In genomic region chr3:152051501-152052404, GRCh38 we compare ENCODE assay signal across 10 cellular contexts.
DNase-seq lines count a peak whose midpoint lies in the region; ATAC-seq, FAIRE-seq and TF ChIP-seq lines count a peak whose summit lies in the region.
"Had no signal": no experiment of that assay in that cellular context is flagged by ENCODE, and none has a peak within 500 bp of the region (broad histone marks: within the 10 kb centered on the region; RNA-seq: fewer than 3 reads in every experiment).

No MANE protein-coding gene starts in this region.

- FAIRE-seq in GM19239 (lab: Jason Lieb, UNC) (peak; percentile 44), endometrium (lab: Jason Lieb, UNC) (peak; percentile 66)

- peaks cover 4% of the 10 kb centered on the region for H3K4me1 ChIP-seq in left ventricle myocardium inferior
- H3K4me1 ChIP-seq: BLaER1 had no signal

- peak; percentile 41 for DNase-seq in AG08395 (ENCODE audit: low spot score)
- no peak for DNase-seq in GM19239 (ENCODE audit: insufficient read length, low spot score)
- DNase-seq in cortex of kidney (lab: John Stamatoyannopoulos, UW): no peak
- no peak for DNase-seq in dorsolateral prefrontal cortex
- no peak for DNase-seq in left ventricle myocardium inferior
- no peak for DNase-seq in GF-D8 (lab: John Stamatoyannopoulos, UW)
- DNase-seq: heart left ventricle had no signal

- ATAC-seq in HG03520 (IDR thresholded peaks at IDR 0.05; ENCODE audit: unreplicated experiment): peak; percentile 66
- ATAC-seq: heart left ventricle had no signal

- no peaks in the 10 kb centered on the region for H3K36me3 ChIP-seq in left ventricle myocardium inferior
- H3K36me3 ChIP-seq: BLaER1, heart left ventricle had no signal

- no peaks in the 10 kb centered on the region for H3K9me3 ChIP-seq in left ventricle myocardium inferior (replicated peaks)
- H3K9me3 ChIP-seq: BLaER1, heart left ventricle had no signal

- intact Hi-C loops in dorsolateral prefrontal cortex (cut with DNase I): no loop called here
- intact Hi-C loops in left ventricle myocardium inferior (cut with micrococcal nuclease): no loop called here

- no peak overlapping the region for H3K27ac ChIP-seq in dorsolateral prefrontal cortex
- H3K27ac ChIP-seq in left ventricle myocardium inferior (replicated peaks): no peak overlapping the region
- H3K27ac ChIP-seq: BLaER1, heart left ventricle had no signal

- H3K27me3 ChIP-seq in dorsolateral prefrontal cortex (no peaks in the 10 kb centered on the region), left ventricle myocardium inferior (ENCODE audit: low read depth) (no peaks in the 10 kb centered on the region)
- H3K27me3 ChIP-seq: BLaER1, heart left ventricle had no signal

- H3K4me3 ChIP-seq in dorsolateral prefrontal cortex (no peak overlapping the region), left ventricle myocardium inferior (no peak overlapping the region)
- H3K4me3 ChIP-seq: BLaER1, heart left ventricle had no signal

- TF ChIP-seq CTCF in dorsolateral prefrontal cortex (IDR thresholded peaks at IDR 0.05 in 54 of 56, conservative IDR thresholded peaks at IDR 0.05 in 2 of 56; ENCODE audit: low read depth in 1 of 56, partially characterized antibody in 56 of 56): no peak
- TF ChIP-seq CTCF in left ventricle myocardium inferior (IDR thresholded peaks at IDR 0.05; ENCODE audit: borderline replicate concordance): no peak
